ENCODE assay signal across 15 cellular contexts in the genomic region with DNA sequence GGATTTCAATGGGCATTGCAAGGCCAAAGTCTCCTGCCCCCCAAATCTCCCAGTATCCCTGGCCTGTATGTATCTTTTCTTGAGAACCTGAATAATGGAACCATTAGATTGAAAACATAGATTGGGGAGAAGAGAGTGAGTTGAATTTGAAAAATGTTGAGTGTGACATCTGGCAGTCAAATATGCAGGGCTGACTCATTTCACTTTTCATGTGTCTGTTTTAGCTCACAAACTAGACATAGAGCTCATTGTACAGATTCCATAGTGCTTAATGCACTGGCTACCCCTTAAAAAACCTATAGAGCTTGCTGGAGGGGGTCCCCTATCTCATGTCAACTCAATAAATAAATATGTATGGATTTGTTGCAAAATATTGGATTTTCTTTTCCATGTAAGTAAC. TPM values are rescaled to one million over a fixed set of nuclear protein-coding genes. Genes with fewer than 3 reads are reported as not detected.
DNase-seq lines count a peak whose midpoint lies in the region; ATAC-seq and TF ChIP-seq lines count a peak whose summit lies in the region.
"Had no signal": no experiment of that assay in that cellular context is flagged by ENCODE, and none has a peak within 500 bp of the region (broad histone marks: within the 10 kb centered on the region; RNA-seq: fewer than 3 reads in every experiment).

No MANE protein-coding gene starts in this region.

- H3K27me3 Mint-ChIP-seq in activated T-cell treated with anti-CD3 and anti-CD28 coated beads, Interleukin-2, amount 50 U/mL, for 4 hours (ENCODE audit: low read depth), result no peaks in the 10 kb centered on the region

- no peaks in the 10 kb centered on the region for H3K9me3 Mint-ChIP-seq in activated T-cell treated with anti-CD3 and anti-CD28 coated beads, Interleukin-2, amount 50 U/mL, for 4 hours

- no peaks in the 10 kb centered on the region for H3K79me2 ChIP-seq in PC-3 (ENCODE audit: low read length)

- peaks cover 6% of the 10 kb centered on the region; the same call in 1 of the 2 replicates for H3K4me1 ChIP-seq in PC-3 (ENCODE audit: insufficient read depth, low read length)
- H3K4me1 ChIP-seq: breast epithelium had no signal

- no peaks in the 10 kb centered on the region for H3F3A ChIP-seq in PC-3 (ENCODE audit: low read length, unreplicated experiment)

- peak; percentile 60 for ATAC-seq in GM21786 (IDR thresholded peaks at IDR 0.05; ENCODE audit: unreplicated experiment)
- peak; percentile 57 for ATAC-seq in PC-3
- ATAC-seq in GM21737 (IDR thresholded peaks at IDR 0.05; ENCODE audit: unreplicated experiment), result no peak
- ATAC-seq in activated T-cell treated with anti-CD3 and anti-CD28 coated beads, Interleukin-2, amount 50 U/mL, for 4 hours, result no peak
- no peak for ATAC-seq in GM21825 (IDR thresholded peaks at IDR 0.05; ENCODE audit: unreplicated experiment)

- no peak overlapping the region for H3K9ac ChIP-seq in PC-3 (ENCODE audit: low read length)

- H3K4me2 ChIP-seq in PC-3 (ENCODE audit: low read length), result no peak overlapping the region

- H3K4me3 Mint-ChIP-seq in activated T-cell treated with anti-CD3 and anti-CD28 coated beads, Interleukin-2, amount 50 U/mL, for 4 hours, result no peak overlapping the region

- no peak overlapping the region for H3K27ac ChIP-seq in PC-3 (ENCODE audit: low read length)
- H3K27ac ChIP-seq: RWPE1, WERI-Rb-1 had no signal

- H2AFZ ChIP-seq in PC-3 (ENCODE audit: low read length), result no peak overlapping the region

- no TSS peak for BruUV-seq in PC-3 (replicated peaks; lab: Mats Ljungman, UMichigan)

- H3K36me3 ChIP-seq in PC-3 (ENCODE audit: low read depth, low read length), result no peaks in the 10 kb centered on the region
- H3K36me3 ChIP-seq: breast epithelium, HAP-1, WERI-Rb-1 had no signal

- intact Hi-C loops in PC-3 (cut with micrococcal nuclease), result loop anchor here (5.0 kb wide), 1 partner anchor 46 kb away; no protein-coding TSS in a partner anchor

- H4K20me1 ChIP-seq in PC-3 (ENCODE audit: low read length), result no peaks in the 10 kb centered on the region

- peak; percentile 73 for DNase-seq in EH (ENCODE audit: low read depth)
- peak; percentile 43 for DNase-seq in PC-3
- peak; percentile 28 to 58 for DNase-seq in foreskin fibroblast
- no peak for DNase-seq in NCI-H2196 (lab: John Stamatoyannopoulos, UW; ENCODE audit: unreplicated experiment)
- no peak for DNase-seq in activated T-cell treated with anti-CD3 and anti-CD28 coated beads, Interleukin-2, amount 50 U/mL, for 4 hours
- DNase-seq: activated T-cell treated with anti-CD3 and anti-CD28 coated beads, Interleukin-2, amount 50 U/mL, for 1 hour; erythroblast; retina; WERI-Rb-1 had no signal

- no peaks in the 10 kb centered on the region for H3K9me2 ChIP-seq in PC-3 (replicated peaks; ENCODE audit: low read length)

- no peaks in the 10 kb centered on the region for H3K4me1 Mint-ChIP-seq in activated T-cell treated with anti-CD3 and anti-CD28 coated beads, Interleukin-2, amount 50 U/mL, for 4 hours (ENCODE audit: low read depth)

- no peaks in the 10 kb centered on the region for H3K9me3 ChIP-seq in PC-3 (ENCODE audit: low read length)
- H3K9me3 ChIP-seq: breast epithelium, HAP-1 had no signal

- TF ChIP-seq CTCF in PC-3 (conservative IDR thresholded peaks at IDR 0.05; ENCODE audit: low read depth, low read length) (no peak), foreskin fibroblast (IDR thresholded peaks at IDR 0.05; ENCODE audit: low read depth, low read length) (no peak)

- CTCF ChIA-PET in PC-3 (lab: Charles Lee), result no interaction called here

- H3K4me3 ChIP-seq in PC-3 (ENCODE audit: low read length), result no peak overlapping the region
- H3K4me3 ChIP-seq in foreskin fibroblast (ENCODE audit: low read depth in 1 of 2, low read length in 2 of 2), result no peak overlapping the region
- H3K4me3 ChIP-seq: breast epithelium, HAP-1 had no signal

- peaks cover 1% of the 10 kb centered on the region for H3K36me3 Mint-ChIP-seq in activated T-cell treated with anti-CD3 and anti-CD28 coated beads, Interleukin-2, amount 50 U/mL, for 4 hours (ENCODE audit: insufficient read depth)

- no peaks in the 10 kb centered on the region for H3K27me3 ChIP-seq in PC-3 (ENCODE audit: low read length)
- H3K27me3 ChIP-seq: breast epithelium had no signal

- POLR2A ChIA-PET in PC-3 (lab: Charles Lee; ENCODE audit: unreplicated experiment), result no interaction called here

RNA-seq across cellular contexts. Expression of gene DDR2, which starts 30.8 kb away (rescaled TPM):
- 0.77 and 1.4 TPM in 2 replicates for total RNA-seq in PC-3 (2014; rRNA removed)
- under 1 TPM; 0.29 to 0.84 (median 0.38) TPM for total RNA-seq in activated T-cell treated with anti-CD3 and anti-CD28 coated beads, Interleukin-2, amount 50 U/mL, for 4 hours

Comparison
In these comparisons a context has a peak if more than half of its experiments do, and no peak if none do; other contexts are left out.
1. DNase-seq: peak in EH (single experiment), PC-3 (single experiment) and foreskin fibroblast (2 of 2); none in NCI-H2196 (single experiment) and activated T-cell treated with anti-CD3 and anti-CD28 coated beads, Interleukin-2, amount 50 U/mL, for 4 hours (single experiment).
2. ATAC-seq: peak in GM21786 (single experiment) and PC-3 (single experiment); none in GM21737 (single experiment), activated T-cell treated with anti-CD3 and anti-CD28 coated beads, Interleukin-2, amount 50 U/mL, for 4 hours (0 of 2) and GM21825 (single experiment).